ENCODE assay signal across 1 cellular context in genomic region chr6:75374913-75375530, GRCh38.
TF ChIP-seq lines count a peak whose summit lies in the region.

No MANE protein-coding gene starts in this region.

TF ChIP-seq in GM12878, 131 proteins besides CTCF, POLR2A, EP300 and RAD21 (continued from another document):
- TF ChIP-seq ATF2 (IDR thresholded peaks at IDR 0.05; ENCODE audit: low read length) (no peak), PML (IDR thresholded peaks at IDR 0.05; ENCODE audit: low read length) (no peak), STAT3 (IDR thresholded peaks at IDR 0.05; ENCODE audit: low read depth, low read length) (no peak), FOXK2 (IDR thresholded peaks at IDR 0.05) (no peak), ZNF24 (IDR thresholded peaks at IDR 0.05) (no peak), KAT2A (conservative IDR thresholded peaks at IDR 0.05; ENCODE audit: control insufficient read depth, low read depth, low read length) (no peak), EGR1 (IDR thresholded peaks at IDR 0.05; ENCODE audit: borderline replicate concordance in 1 of 2, low read depth in 2 of 2, low read length in 2 of 2) (no peak), ZNF622 (IDR thresholded peaks at IDR 0.05) (no peak)
- TF ChIP-seq, protein P1, sequence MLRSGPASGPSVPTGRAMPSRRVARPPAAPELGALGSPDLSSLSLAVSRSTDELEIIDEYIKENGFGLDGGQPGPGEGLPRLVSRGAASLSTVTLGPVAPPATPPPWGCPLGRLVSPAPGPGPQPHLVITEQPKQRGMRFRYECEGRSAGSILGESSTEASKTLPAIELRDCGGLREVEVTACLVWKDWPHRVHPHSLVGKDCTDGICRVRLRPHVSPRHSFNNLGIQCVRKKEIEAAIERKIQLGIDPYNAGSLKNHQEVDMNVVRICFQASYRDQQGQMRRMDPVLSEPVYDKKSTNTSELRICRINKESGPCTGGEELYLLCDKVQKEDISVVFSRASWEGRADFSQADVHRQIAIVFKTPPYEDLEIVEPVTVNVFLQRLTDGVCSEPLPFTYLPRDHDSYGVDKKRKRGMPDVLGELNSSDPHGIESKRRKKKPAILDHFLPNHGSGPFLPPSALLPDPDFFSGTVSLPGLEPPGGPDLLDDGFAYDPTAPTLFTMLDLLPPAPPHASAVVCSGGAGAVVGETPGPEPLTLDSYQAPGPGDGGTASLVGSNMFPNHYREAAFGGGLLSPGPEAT (IDR thresholded peaks at IDR 0.05; ENCODE audit: low read depth), result no peak
